1 cellular context compared by ENCODE assay signal in genomic region chr1:151314137-151314875, GRCh38.
TF ChIP-seq lines count a peak whose summit lies in the region.

No MANE protein-coding gene starts in this region.

TF ChIP-seq in K562, 482 proteins besides CTCF, POLR2A, EP300 and RAD21:
- no peak for TF ChIP-seq CREBBP (IDR thresholded peaks at IDR 0.05; ENCODE audit: low read depth, low read length)
- no peak for TF ChIP-seq XRCC4 (IDR thresholded peaks at IDR 0.05; ENCODE audit: extremely low read depth, insufficient read depth, insufficient read length)
- no peak for TF ChIP-seq ZKSCAN8 (CRISPR knock-in tag; IDR thresholded peaks at IDR 0.05)
- no peak for TF ChIP-seq DNMT1 (IDR thresholded peaks at IDR 0.05)
- peak; percentile 20; the same call in 1 of the 2 replicates for TF ChIP-seq ATF3 (IDR thresholded peaks at IDR 0.05)
- TF ChIP-seq ATF3 (CRISPR knock-in tag; conservative IDR thresholded peaks at IDR 0.05), result no peak
- no peak for TF ChIP-seq TCFL5 (CRISPR knock-in tag; conservative IDR thresholded peaks at IDR 0.05)
- peak; percentile 5; the same call in 1 of the 2 replicates for TF ChIP-seq ZNF263 (CRISPR knock-in tag; IDR thresholded peaks at IDR 0.05; ENCODE audit: borderline replicate concordance)
- TF ChIP-seq MAZ (CRISPR knock-in tag; conservative IDR thresholded peaks at IDR 0.05 in 1 of 2, IDR thresholded peaks at IDR 0.05 in 1 of 2), result no peak
- TF ChIP-seq ZFP30 (CRISPR knock-in tag; IDR thresholded peaks at IDR 0.05; ENCODE audit: borderline replicate concordance), result no peak
- no peak for TF ChIP-seq DIDO1 (tag; IDR thresholded peaks at IDR 0.05; ENCODE audit: low read depth)
- no peak for TF ChIP-seq WHSC1 (IDR thresholded peaks at IDR 0.05; ENCODE audit: low read length)
- no peak for TF ChIP-seq ZNF3 (CRISPR knock-in tag; IDR thresholded peaks at IDR 0.05)
- TF ChIP-seq FOSL1 (tag; conservative IDR thresholded peaks at IDR 0.05), result peak; percentile 36; the same call in 1 of the 2 replicates
- TF ChIP-seq ZNF830 (CRISPR knock-in tag; IDR thresholded peaks at IDR 0.05), result no peak
- TF ChIP-seq MBD2 (IDR thresholded peaks at IDR 0.05; ENCODE audit: borderline replicate concordance, low read depth), result no peak
- TF ChIP-seq ZNF407 (IDR thresholded peaks at IDR 0.05; ENCODE audit: low read depth), result no peak
- no peak for TF ChIP-seq STAT5A (IDR thresholded peaks at IDR 0.05; ENCODE audit: borderline replicate concordance, low read length)
